16 cellular contexts compared by ENCODE assay signal in the genomic region with DNA sequence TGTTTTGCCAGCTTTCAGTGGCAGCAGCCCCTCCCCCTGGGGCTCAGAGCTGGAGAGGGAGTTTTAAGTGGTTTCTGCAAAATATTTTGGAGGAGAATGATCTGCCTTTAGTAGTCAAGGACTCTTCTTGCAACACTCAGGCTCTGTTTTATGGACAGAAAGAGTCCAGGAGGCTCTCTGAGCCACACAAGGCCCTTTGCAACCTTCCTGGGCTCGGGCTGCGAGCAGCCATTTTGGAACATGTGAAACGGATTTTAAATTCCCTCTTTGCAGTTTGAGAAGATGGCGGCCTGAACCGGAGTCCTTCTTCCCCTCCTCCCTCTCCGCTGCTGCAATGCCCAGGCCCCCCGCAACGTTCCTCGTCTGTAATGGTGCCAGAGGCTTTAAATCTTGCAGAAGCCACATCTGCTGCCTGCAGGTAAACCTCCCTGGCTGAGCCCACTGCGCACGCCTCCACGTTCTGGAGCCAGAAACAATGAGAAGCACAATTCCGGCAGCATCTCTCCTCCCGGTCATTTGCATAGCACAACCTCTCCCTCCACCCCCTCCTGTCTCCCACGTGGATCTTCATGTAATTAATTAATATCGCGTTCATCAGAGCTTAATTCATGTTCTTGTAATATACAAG.
DNase-seq lines count a peak whose midpoint lies in the region; ATAC-seq, FAIRE-seq and TF ChIP-seq lines count a peak whose summit lies in the region.
"Had no signal": no experiment of that assay in that cellular context is flagged by ENCODE, and none has a peak within 500 bp of the region (broad histone marks: within the 10 kb centered on the region; RNA-seq: fewer than 3 reads in every experiment).

No MANE protein-coding gene starts in this region.

- no peaks in the 10 kb centered on the region for H4K20me1 ChIP-seq in keratinocyte (ENCODE audit: control insufficient read depth, extremely low read depth, insufficient read depth, low read length)

- H3K9ac ChIP-seq in keratinocyte (ENCODE audit: control insufficient read depth, extremely low read depth, insufficient read depth, low read length), result no peak overlapping the region

- no peaks in the 10 kb centered on the region for H3K9me1 ChIP-seq in keratinocyte (ENCODE audit: control insufficient read depth, extremely low read depth, insufficient read depth, low read length)

- TF ChIP-seq CTCF in 22Rv1 (IDR thresholded peaks at IDR 0.05), result no peak
- no peak for TF ChIP-seq CTCF in keratinocyte (optimal IDR thresholded peaks at IDR 0.05 in 1 of 3, IDR thresholded peaks at IDR 0.05 in 1 of 3, conservative IDR thresholded peaks at IDR 0.05 in 1 of 3; ENCODE audit: extremely low read depth in 1 of 3, insufficient read depth in 2 of 3, low read length in 3 of 3)

- no peak for ATAC-seq in HG02571 (IDR thresholded peaks at IDR 0.05; ENCODE audit: unreplicated experiment)
- no peak for ATAC-seq in left colon
- no peak for ATAC-seq in HG02642 (IDR thresholded peaks at IDR 0.05; ENCODE audit: poor library complexity, unreplicated experiment)

- H3K36me3 ChIP-seq in keratinocyte (ENCODE audit: control insufficient read depth in 2 of 2, extremely low read depth in 1 of 2, insufficient read depth in 2 of 2, low read length in 2 of 2), result no peaks in the 10 kb centered on the region

- DNase-seq in M059J (ENCODE audit: low read depth), result peak; percentile 28
- peak; percentile 40 for DNase-seq in NCI-H82 treated with DMSO at 0.1 percent for 48 hours (lab: John Stamatoyannopoulos, UW; ENCODE audit: unreplicated experiment)
- DNase-seq in keratinocyte (ENCODE audit: low read depth, low spot score), result no peak
- DNase-seq in KBM-7, result no peak
- no peak for DNase-seq in left colon
- DNase-seq: activated CD4-positive, alpha-beta T cell treated with anti-CD3 and anti-CD28 coated beads, Interleukin-2, amount 50 U/mL, for 48 hours; effector CD4-positive, alpha-beta T cell; NCI-H524; stimulated activated CD4-positive, alpha-beta T cell treated with anti-CD3 and anti-CD28 coated beads, Interleukin-4, amount 100 ng/mL, for 24 hours had no signal

- FAIRE-seq in keratinocyte (lab: Jason Lieb, UNC), result no peak
- FAIRE-seq: D721Med, GM19239, RCC 7860, TTC549 had no signal

- H3K4me2 ChIP-seq in keratinocyte (ENCODE audit: control insufficient read depth, extremely low read depth, insufficient read depth, low read depth, low read length), result peak overlapping the region; percentile 50

- H2AFZ ChIP-seq in keratinocyte (ENCODE audit: control insufficient read depth, low read length), result peak overlapping the region; percentile 7

- H3K27ac ChIP-seq in 22Rv1, result peak overlapping the region; percentile 56
- H3K27ac ChIP-seq in keratinocyte (ENCODE audit: control insufficient read depth, insufficient read depth, low read length), result no peak overlapping the region

- H3K27me3 ChIP-seq in keratinocyte (ENCODE audit: control insufficient read depth, extremely low read depth, insufficient read depth, low read length), result peaks cover 33% of the 10 kb centered on the region

- intact Hi-C loops in left colon (cut with DNase I, micrococcal nuclease), result no loop called here

- H3K4me1 ChIP-seq in keratinocyte (ENCODE audit: control insufficient read depth, extremely low read depth, insufficient read depth, low read length), result no peaks in the 10 kb centered on the region

- in situ Hi-C loops in KBM-7 (cut with MboI; ENCODE audit: low pct_unique_long_range_greater_than_20kb, low sequenced_read_pairs), result loop anchor here (25.0 kb wide), 1 partner anchor 235 kb away; no protein-coding TSS in a partner anchor

- peak overlapping the region in 2 of 3 experiments; percentile 13 to 23 for H3K4me3 ChIP-seq in keratinocyte (ENCODE audit: control insufficient read depth in 2 of 3, extremely low read depth in 1 of 3, insufficient read depth in 2 of 3, low read depth in 1 of 3, low read length in 3 of 3)

- no peaks in the 10 kb centered on the region for H3K9me3 ChIP-seq in keratinocyte (ENCODE audit: control insufficient read depth, low read depth, low read length)

- H3K79me2 ChIP-seq in keratinocyte (ENCODE audit: control insufficient read depth, insufficient read depth, low read length), result no peaks in the 10 kb centered on the region

- dilution Hi-C loops in keratinocyte (cut with MboI; ENCODE audit: extremely low pct_ligation_motif_present, low sequenced_read_pairs), result no loop called here

Comparison
In these comparisons a context has a peak if more than half of its experiments do, and no peak if none do; other contexts are left out.
1. DNase-seq: peak in M059J (single experiment) and NCI-H82 treated with DMSO at 0.1 percent for 48 hours (single experiment); none in keratinocyte (single experiment), KBM-7 (single experiment) and left colon (0 of 2).